ENCODE assay signal across 8 cellular contexts in the genomic region with DNA sequence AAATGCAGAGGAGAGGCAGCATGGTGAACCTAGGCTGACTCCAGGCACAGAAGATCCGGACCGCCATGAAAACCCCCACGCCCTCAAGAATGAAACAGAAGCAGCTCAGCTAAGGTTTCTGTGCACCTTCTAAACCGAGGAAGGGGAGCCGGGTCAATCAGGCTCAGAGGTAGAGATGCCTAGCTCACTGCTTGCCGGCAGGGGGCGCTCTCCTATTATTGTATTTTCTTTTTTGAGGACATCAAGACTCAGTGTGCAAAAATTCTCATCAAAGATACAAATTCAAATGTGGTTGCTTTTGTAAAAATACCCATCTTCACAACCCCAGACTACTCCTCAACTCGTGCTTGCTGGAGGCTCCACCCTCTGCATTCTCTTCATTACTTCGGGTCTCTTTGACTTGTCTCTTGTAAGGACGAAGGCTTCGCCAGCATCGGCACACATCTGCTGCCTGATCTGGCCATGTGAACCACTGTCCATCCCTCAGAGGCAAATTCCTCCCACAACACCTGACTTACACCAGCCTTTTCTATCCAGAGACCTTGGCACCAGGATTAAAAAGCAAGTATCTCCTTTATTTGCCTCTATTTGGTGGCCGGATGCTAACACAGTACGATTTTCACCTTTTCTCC. TPM values are rescaled to one million over a fixed set of nuclear protein-coding genes. Genes with fewer than 3 reads are reported as not detected.
DNase-seq lines count a peak whose midpoint lies in the region; ATAC-seq and TF ChIP-seq lines count a peak whose summit lies in the region.

No MANE protein-coding gene starts in this region.

- H3K4me3 Mint-ChIP-seq in osteocyte (ENCODE audit: unreplicated experiment), result no peak overlapping the region

- H3K27me3 Mint-ChIP-seq in osteocyte (ENCODE audit: unreplicated experiment), result peaks cover 44% of the 10 kb centered on the region

- no TSS peak for BruUV-seq in Panc1 (replicated peaks; lab: Mats Ljungman, UMichigan)

- no peaks in the 10 kb centered on the region for H3K9me3 Mint-ChIP-seq in osteocyte (ENCODE audit: unreplicated experiment)

- no peaks in the 10 kb centered on the region for H3K36me3 Mint-ChIP-seq in osteocyte (ENCODE audit: unreplicated experiment)

- H3K27ac ChIP-seq in HL-60 (replicated peaks) (no peak overlapping the region), Panc1 (ENCODE audit: low read length) (no peak overlapping the region), thyroid gland (no peak overlapping the region)

- H3K4me1 Mint-ChIP-seq in osteocyte (ENCODE audit: unreplicated experiment), result no peaks in the 10 kb centered on the region

- ATAC-seq in Panc1, result peak; percentile 81
- no peak for ATAC-seq in GM21381 (IDR thresholded peaks at IDR 0.05; ENCODE audit: unreplicated experiment)

- TF ChIP-seq CTCF in HL-60 (IDR thresholded peaks at IDR 0.05; ENCODE audit: insufficient read depth, low read length), result peak; percentile 81
- peak; percentile 86 for TF ChIP-seq CTCF in Panc1 (IDR thresholded peaks at IDR 0.05)
- peak; percentile 82 for TF ChIP-seq CTCF in fibroblast of villous mesenchyme (IDR thresholded peaks at IDR 0.05; ENCODE audit: insufficient read depth, low read depth, low read length)
- peak; percentile 91 for TF ChIP-seq CTCF in osteocyte (IDR thresholded peaks at IDR 0.05)
- peak; percentile 49 to 91 (median 66) for TF ChIP-seq CTCF in thyroid gland (IDR thresholded peaks at IDR 0.05)

- POLR2A ChIA-PET in Panc1 (lab: Charles Lee), result no interaction called here

- intact Hi-C loops in Panc1 (cut with micrococcal nuclease; ENCODE audit: unreplicated experiment) (loop anchor here (1.0 to 10.0 kb wide), 2 partner anchors 114 to 243 kb away; no protein-coding TSS in a partner anchor), thyroid gland (cut with DNase I) (loop anchor here (5.0 to 10.0 kb wide), 2 partner anchors 107 to 155 kb away; no protein-coding TSS in a partner anchor)

- in situ Hi-C loops in Panc1 (cut with HindIII; ENCODE audit: low pct_unique_long_range_greater_than_20kb, low sequenced_read_pairs), result no loop called here

- 33 to 36% methylated on average over 14 of the region's 14 CpGs for WGBS in thyroid gland, 2 donors

- H3K4me3 ChIP-seq in HL-60 (replicated peaks; ENCODE audit: insufficient read depth, low read length), result no peak overlapping the region
- H3K4me3 ChIP-seq in Panc1 (ENCODE audit: low read depth in 2 of 2, low read length in 2 of 2), result peak overlapping the region in 1 of 2 experiments; percentile 35; a peak in 2 of 4 replicates
- H3K4me3 ChIP-seq in fibroblast of villous mesenchyme (ENCODE audit: low read depth, low read length), result no peak overlapping the region
- no peak overlapping the region for H3K4me3 ChIP-seq in thyroid gland (replicated peaks in 1 of 3)

- H3K9me3 ChIP-seq in Panc1 (ENCODE audit: control insufficient read depth, insufficient read depth, low read depth, low read length) (no peaks in the 10 kb centered on the region), thyroid gland (no peaks in the 10 kb centered on the region)

- H3K36me3 ChIP-seq in Panc1 (ENCODE audit: control insufficient read depth, insufficient read depth, low read length) (no peaks in the 10 kb centered on the region), thyroid gland (no peaks in the 10 kb centered on the region)

- H3K27ac Mint-ChIP-seq in osteocyte (ENCODE audit: unreplicated experiment), result no peak overlapping the region

- DNase-seq in DMS 273 (lab: John Stamatoyannopoulos, UW; ENCODE audit: unreplicated experiment) (peak; percentile 80), HL-60 (ENCODE audit: low read depth in 1 of 2, low spot score in 1 of 2) (peak; percentile 38 to 81), Panc1 (ENCODE audit: low read depth, low spot score) (no peak), activated T-helper 1 cell treated with Interleukin-2 at 50 U/mL for 16 hours (ENCODE audit: low read depth) (peak; percentile 52), fibroblast of villous mesenchyme (ENCODE audit: low read depth) (peak; percentile 58), osteocyte (ENCODE audit: extremely low spot score, unreplicated experiment) (peak; percentile 87), thyroid gland (peak; percentile 48 to 64)

- H3K4me1 ChIP-seq in Panc1 (ENCODE audit: control insufficient read depth, insufficient read depth, low read length), result no peaks in the 10 kb centered on the region; the same call in 1 of the 2 replicates
- H3K4me1 ChIP-seq in thyroid gland, result no peaks in the 10 kb centered on the region

- TF ChIP-seq POLR2A in thyroid gland (IDR thresholded peaks at IDR 0.05), result no peak

- CTCF ChIA-PET in Panc1 (lab: Charles Lee), result interaction anchor here (0.6 to 2.2 kb wide), 5 partner anchors 12 to 167 kb away, joined by 3 to 14 read pairs (median 4); no protein-coding TSS in a partner anchor

- H3K27me3 ChIP-seq in HL-60 (ENCODE audit: insufficient read depth, poor library complexity, severe bottlenecking) (no peaks in the 10 kb centered on the region), Panc1 (ENCODE audit: control insufficient read depth, insufficient read depth, low read length) (peaks cover 5% of the 10 kb centered on the region), thyroid gland (no peaks in the 10 kb centered on the region)

RNA-seq across cellular contexts. Expression of a gene that starts 33.4 kb away (rescaled TPM):
- total RNA-seq in Panc1 (2021; ENCODE audit: unreplicated experiment), result not detected
- polyA plus RNA-seq in Panc1 (2012; ENCODE audit: insufficient read length), result not detected
- not detected in 2 replicates for total RNA-seq in fibroblast of villous mesenchyme
- not detected in 2 replicates for total RNA-seq in osteocyte
- not detected for total RNA-seq in thyroid gland

RNA-seq across cellular contexts. Expression of a gene that starts 55.1 kb away (rescaled TPM):
- total RNA-seq in Panc1 (2021; ENCODE audit: unreplicated experiment), result 0.69 TPM
- polyA plus RNA-seq in Panc1 (2012; ENCODE audit: insufficient read length), result not detected
- total RNA-seq in fibroblast of villous mesenchyme, result not detected in 2 replicates
- not detected in 2 replicates for total RNA-seq in osteocyte
- total RNA-seq in thyroid gland, result 100 to 1,000 TPM in 2 of 4 donors, 10 to 100 TPM in 2; 69.0 to 208 (median 133) TPM

Comparison
In these comparisons a context has a peak if more than half of its experiments do, and no peak if none do; other contexts are left out.
1. RNA of a gene that starts 55.1 kb away (total RNA-seq): 69.0 to 208 TPM in thyroid gland; 0.69 TPM in Panc1 (single experiment), not detected in fibroblast of villous mesenchyme and not detected in osteocyte; every median in the first group is over 10 times any median in the second.
2. Peak in every context shown above with its lines, with median percentiles within 50 percentile points of each other: CTCF ChIP-seq.